In genomic region chr11:10317776-10318526, GRCh38 we compare ENCODE assay signal across 1 cellular context.
TF ChIP-seq lines count a peak whose summit lies in the region.

No MANE protein-coding gene starts in this region.

TF ChIP-seq in GM23338, 12 proteins besides CTCF, POLR2A, EP300 and RAD21 (continued from another document):
- no peak for TF ChIP-seq REST (IDR thresholded peaks at IDR 0.05; ENCODE audit: unreplicated experiment)
